ENCODE assay signal across 1 cellular context in genomic region chr2:100752628-100753333, GRCh38.
TF ChIP-seq lines count a peak whose summit lies in the region.

No MANE protein-coding gene starts in this region.

TF ChIP-seq in HepG2, 621 proteins besides CTCF, POLR2A, EP300 and RAD21 (continued from another document):
- peak; percentile 50; the same call in 1 of the 2 replicates for TF ChIP-seq RCOR2 (CRISPR knock-in tag; IDR thresholded peaks at IDR 0.05)
- no peak for TF ChIP-seq FOSL1 (CRISPR knock-in tag; IDR thresholded peaks at IDR 0.05; ENCODE audit: borderline replicate concordance)
- no peak for TF ChIP-seq PHF8 (CRISPR knock-in tag; IDR thresholded peaks at IDR 0.05)
- TF ChIP-seq SMAD1 (CRISPR knock-in tag; IDR thresholded peaks at IDR 0.05; ENCODE audit: borderline replicate concordance, low read depth) = no peak
- no peak for TF ChIP-seq ZNF501 (CRISPR knock-in tag; IDR thresholded peaks at IDR 0.05)
- no peak for TF ChIP-seq PBX2 (CRISPR knock-in tag; IDR thresholded peaks at IDR 0.05)
- 0 out of 4 replicates have a peak, but pooled peaks of 1 of the 2 experiments have one; percentile 12 for TF ChIP-seq HMGXB4 (CRISPR knock-in tag; IDR thresholded peaks at IDR 0.05; ENCODE audit: borderline replicate concordance in 1 of 2, low read depth in 1 of 2)
- TF ChIP-seq HMG20A (CRISPR knock-in tag; IDR thresholded peaks at IDR 0.05; ENCODE audit: borderline replicate concordance) = peak; percentile 64; the same call in 1 of the 2 replicates
- TF ChIP-seq SAP130 (CRISPR knock-in tag; IDR thresholded peaks at IDR 0.05; ENCODE audit: low read depth) = peak; percentile 44
- TF ChIP-seq SNAPC5 (CRISPR knock-in tag; IDR thresholded peaks at IDR 0.05; ENCODE audit: borderline replicate concordance) = no peak
- peak; percentile 89 for TF ChIP-seq CEBPG (CRISPR knock-in tag; IDR thresholded peaks at IDR 0.05)
- peak; percentile 71; the same call in 1 of the 2 replicates for TF ChIP-seq ARID5B (CRISPR knock-in tag; IDR thresholded peaks at IDR 0.05)
- no peak for TF ChIP-seq TRIM24 (CRISPR knock-in tag; IDR thresholded peaks at IDR 0.05)
- TF ChIP-seq TRAFD1 (CRISPR knock-in tag; IDR thresholded peaks at IDR 0.05; ENCODE audit: borderline replicate concordance) = no peak
- TF ChIP-seq ATM (IDR thresholded peaks at IDR 0.05; ENCODE audit: borderline replicate concordance) = no peak
- TF ChIP-seq ZNF281 (CRISPR knock-in tag; IDR thresholded peaks at IDR 0.05; ENCODE audit: borderline replicate concordance) = no peak
- TF ChIP-seq ZNF670 (CRISPR knock-in tag; IDR thresholded peaks at IDR 0.05; ENCODE audit: borderline replicate concordance) = no peak
- TF ChIP-seq STAT6 (CRISPR knock-in tag; IDR thresholded peaks at IDR 0.05; ENCODE audit: borderline replicate concordance) = no peak
- TF ChIP-seq FOXA3 (CRISPR knock-in tag; IDR thresholded peaks at IDR 0.05) = no peak; the same call in 1 of the 2 replicates
- TF ChIP-seq FOSL2 (CRISPR knock-in tag; IDR thresholded peaks at IDR 0.05) = peak; percentile 25; the same call in 1 of the 2 replicates
- no peak for TF ChIP-seq KAT8 (CRISPR knock-in tag; IDR thresholded peaks at IDR 0.05)
- no peak for TF ChIP-seq JDP2 (CRISPR knock-in tag; IDR thresholded peaks at IDR 0.05; ENCODE audit: borderline replicate concordance)
- TF ChIP-seq ZMAT3 (CRISPR knock-in tag; conservative IDR thresholded peaks at IDR 0.05) = no peak
- peak; percentile 78 for TF ChIP-seq ZNF3 (CRISPR knock-in tag; IDR thresholded peaks at IDR 0.05)
- no peak for TF ChIP-seq ZBTB26 (CRISPR knock-in tag; IDR thresholded peaks at IDR 0.05; ENCODE audit: borderline replicate concordance)
- no peak for TF ChIP-seq GLI4 (CRISPR knock-in tag; IDR thresholded peaks at IDR 0.05; ENCODE audit: borderline replicate concordance)
- no peak for TF ChIP-seq SIX1 (CRISPR knock-in tag; IDR thresholded peaks at IDR 0.05; ENCODE audit: borderline replicate concordance)
- no peak for TF ChIP-seq ZSCAN25 (CRISPR knock-in tag; IDR thresholded peaks at IDR 0.05)
- no peak for TF ChIP-seq BRCA1 (CRISPR knock-in tag; IDR thresholded peaks at IDR 0.05)
- TF ChIP-seq ZNF775 (CRISPR knock-in tag; IDR thresholded peaks at IDR 0.05; ENCODE audit: borderline replicate concordance) = no peak
- TF ChIP-seq CEBPB (IDR thresholded peaks at IDR 0.05; ENCODE audit: borderline replicate concordance, low read depth, low read length) = peak; percentile 98
- no peak for TF ChIP-seq CBX2 (IDR thresholded peaks at IDR 0.05; ENCODE audit: low read depth, low read length)
- TF ChIP-seq CBX2 (CRISPR knock-in tag; IDR thresholded peaks at IDR 0.05; ENCODE audit: low read depth) = no peak
- TF ChIP-seq MBD4 (IDR thresholded peaks at IDR 0.05; ENCODE audit: borderline replicate concordance, low read length) = no peak
- no peak for TF ChIP-seq YEATS2 (CRISPR knock-in tag; IDR thresholded peaks at IDR 0.05; ENCODE audit: borderline replicate concordance)
- TF ChIP-seq NR2F2 (IDR thresholded peaks at IDR 0.05; ENCODE audit: borderline replicate concordance, low read depth) = no peak
- TF ChIP-seq UBTF (CRISPR knock-in tag; IDR thresholded peaks at IDR 0.05) = no peak
- TF ChIP-seq ZNF713 (CRISPR knock-in tag; IDR thresholded peaks at IDR 0.05) = no peak
